ENCODE assay signal across 20 cellular contexts in genomic region chr14:38743941-38744611, GRCh38.
"Had no signal": no experiment of that assay in that cellular context is flagged by ENCODE, and none has a peak within 500 bp of the region (broad histone marks: within the 10 kb centered on the region; RNA-seq: fewer than 3 reads in every experiment).

No MANE protein-coding gene starts in this region.

- H3K36me3 Mint-ChIP-seq: naive B cell had no signal

- H2AFZ ChIP-seq: hepatocyte had no signal

- H3K4me3 Mint-ChIP-seq: endodermal cell, naive B cell, nephron had no signal

- H3K9me3 Mint-ChIP-seq: nephron had no signal

- H3K9me3 ChIP-seq: neutrophil, right atrium auricular region, stomach, thoracic aorta, transverse colon had no signal

- ATAC-seq: foreskin keratinocyte, left colon had no signal

- H3K4me2 ChIP-seq: hepatocyte had no signal

- H3K36me3 ChIP-seq: neutrophil, right atrium auricular region, stomach, thoracic aorta, transverse colon had no signal

- H3K27ac Mint-ChIP-seq: endodermal cell, nephron had no signal

- H3K4me3 ChIP-seq: coronary artery, hepatocyte, right atrium auricular region, stomach, thoracic aorta, transverse colon had no signal

- H3K4me1 ChIP-seq: foreskin keratinocyte, right atrium auricular region, stomach, transverse colon had no signal

- H3K27ac ChIP-seq: coronary artery, foreskin keratinocyte, hepatocyte, neutrophil, right atrium auricular region, stomach, thoracic aorta, transverse colon had no signal

- FAIRE-seq: endothelial cell of umbilical vein, small intestine had no signal

- H3K27me3 ChIP-seq: foreskin keratinocyte, hepatocyte, neutrophil, right atrium auricular region, stomach, transverse colon had no signal

- DNase-seq: effector CD4-positive, alpha-beta T cell; endodermal cell; erythroblast; foreskin keratinocyte; left colon; mesendoderm; naive B cell; stimulated activated CD4-positive, alpha-beta T cell treated with anti-CD3 and anti-CD28 coated beads, Interleukin-12 subunit alpha, Interleukin-12 subunit beta, amount 100 ng/mL, for 4 hours; stimulated activated naive CD4-positive, alpha-beta T cell; stomach; substantia nigra; transverse colon had no signal

- H3K4me1 Mint-ChIP-seq: naive B cell, nephron had no signal

- H3K79me2 ChIP-seq: hepatocyte had no signal
